ENCODE assay signal across 8 cellular contexts in genomic region chrX:47854474-47854873, GRCh38. TPM values are rescaled to one million over a fixed set of nuclear protein-coding genes. Genes with fewer than 3 reads are reported as not detected.
DNase-seq lines count a peak whose midpoint lies in the region; ATAC-seq and TF ChIP-seq lines count a peak whose summit lies in the region.

No MANE protein-coding gene starts in this region.

- peaks cover 7% of the 10 kb centered on the region for H3K4me1 Mint-ChIP-seq in activated CD4-positive, alpha-beta T cell treated with anti-CD3 and anti-CD28 coated beads for 36 hours

- POLR2A ChIA-PET in activated CD4-positive, alpha-beta T cell treated with anti-CD3 and anti-CD28 coated beads for 36 hours (lab: Charles Lee): no interaction called here

- no peak overlapping the region for H3K27ac Mint-ChIP-seq in activated CD4-positive, alpha-beta T cell treated with anti-CD3 and anti-CD28 coated beads for 36 hours

- H3K4me3 Mint-ChIP-seq in activated CD4-positive, alpha-beta T cell treated with anti-CD3 and anti-CD28 coated beads for 36 hours: no peak overlapping the region

- intact Hi-C loops in activated CD4-positive, alpha-beta T cell treated with anti-CD3 and anti-CD28 coated beads for 36 hours (cut with DNase I, micrococcal nuclease): loop anchor here (1.0 kb wide), 1 partner anchor 172 kb away; no protein-coding TSS in a partner anchor
- intact Hi-C loops in sciatic nerve (cut with DNase I): no loop called here

- TF ChIP-seq CTCF in foreskin fibroblast (IDR thresholded peaks at IDR 0.05; ENCODE audit: low read depth, low read length): peak; percentile 39

- CTCF ChIA-PET in activated CD4-positive, alpha-beta T cell treated with anti-CD3 and anti-CD28 coated beads for 36 hours (lab: Charles Lee): interaction anchor here (0.7 to 2.2 kb wide), 6 partner anchors 11 to 229 kb away, joined by 3 to 11 read pairs (median 3); no protein-coding TSS in a partner anchor

- no peaks in the 10 kb centered on the region for H3K27me3 Mint-ChIP-seq in activated CD4-positive, alpha-beta T cell treated with anti-CD3 and anti-CD28 coated beads for 36 hours

- peaks cover 10% of the 10 kb centered on the region for H3K36me3 Mint-ChIP-seq in activated CD4-positive, alpha-beta T cell treated with anti-CD3 and anti-CD28 coated beads for 36 hours (ENCODE audit: low read depth)

- no peaks in the 10 kb centered on the region for H3K9me3 Mint-ChIP-seq in activated CD4-positive, alpha-beta T cell treated with anti-CD3 and anti-CD28 coated beads for 36 hours (ENCODE audit: low read depth)

- ATAC-seq in activated CD4-positive, alpha-beta T cell treated with anti-CD3 and anti-CD28 coated beads for 36 hours: peak; percentile 47
- ATAC-seq in sciatic nerve: peak; percentile 60
- no peak for ATAC-seq in HG03097 (IDR thresholded peaks at IDR 0.05; ENCODE audit: low FRiP score, unreplicated experiment)

- H3K4me3 ChIP-seq in foreskin fibroblast (ENCODE audit: low read depth in 1 of 2, low read length in 2 of 2): no peak overlapping the region

- DNase-seq in stimulated activated CD8-positive, alpha-beta memory T cell treated with anti-CD3 and anti-CD28 coated beads, Interleukin-4, amount 100 ng/mL, for 24 hours (ENCODE audit: low read depth): peak; percentile 4
- DNase-seq in stimulated activated CD8-positive, alpha-beta memory T cell treated with anti-CD3 and anti-CD28 coated beads, Interleukin-4, amount 100 ng/mL, for 48 hours: no peak
- DNase-seq in activated CD4-positive, alpha-beta T cell treated with anti-CD3 and anti-CD28 coated beads for 36 hours: peak; percentile 43
- DNase-seq in foreskin fibroblast: peak; percentile 19 to 68
- DNase-seq in sciatic nerve (ENCODE audit: low spot score): peak; percentile 57
- no peak for DNase-seq in NCI-H226
- no peak for DNase-seq in OCI-M2 (lab: John Stamatoyannopoulos, UW; ENCODE audit: unreplicated experiment)

RNA-seq across cellular contexts. Expression of gene ZNF81, which starts 17.8 kb away (rescaled TPM):
- 1 to 10 TPM; 5.3 to 6.4 TPM for total RNA-seq in activated CD4-positive, alpha-beta T cell treated with anti-CD3 and anti-CD28 coated beads for 36 hours
- total RNA-seq in sciatic nerve: 9.3 TPM

Comparison
In these comparisons a context has a peak if more than half of its experiments do, and no peak if none do; other contexts are left out.
1. DNase-seq: peak in stimulated activated CD8-positive, alpha-beta memory T cell treated with anti-CD3 and anti-CD28 coated beads, Interleukin-4, amount 100 ng/mL, for 24 hours (single experiment), activated CD4-positive, alpha-beta T cell treated with anti-CD3 and anti-CD28 coated beads for 36 hours (single experiment), foreskin fibroblast (2 of 2) and sciatic nerve (single experiment); none in stimulated activated CD8-positive, alpha-beta memory T cell treated with anti-CD3 and anti-CD28 coated beads, Interleukin-4, amount 100 ng/mL, for 48 hours (single experiment), NCI-H226 (single experiment) and OCI-M2 (single experiment).